10 cellular contexts compared by ENCODE assay signal in genomic region chr7:22193361-22194016, GRCh38.
A peak's percentile ranks its signal among the peaks of the same experiment; 100 is the strongest.
DNase-seq lines count a peak whose midpoint lies in the region; ATAC-seq and TF ChIP-seq lines count a peak whose summit lies in the region.
"Had no signal": no experiment of that assay in that cellular context is flagged by ENCODE, and none has a peak within 500 bp of the region (broad histone marks: within the 10 kb centered on the region; RNA-seq: fewer than 3 reads in every experiment).

No MANE protein-coding gene starts in this region.

- POLR2A ChIA-PET in RWPE1 (lab: Yijun Ruan, JAX; ENCODE audit: low non-redundant PET) = no interaction called here

- DNase-seq in AG10803 (ENCODE audit: low read depth) = peak; percentile 40
- DNase-seq in NCI-H82 treated with DMSO at 0.1 percent for 48 hours (lab: John Stamatoyannopoulos, UW; ENCODE audit: unreplicated experiment) = peak; percentile 86
- DNase-seq in Right ventricle myocardium superior = peak; percentile 50
- DNase-seq in nucleus accumbens (lab: John Stamatoyannopoulos, UW) = peak in 52 of 56 donors; percentile 9 to 82 (median 62)
- DNase-seq in activated naive CD4-positive, alpha-beta T cell treated with anti-CD3 and anti-CD28 coated beads, Interleukin-2, amount 50 U/mL, for 72 hours (ENCODE audit: low spot score in 2 of 2) = no peak
- no peak for DNase-seq in NCI-H748 treated with DMSO at 0.1 percent for 48 hours (lab: John Stamatoyannopoulos, UW)
- DNase-seq in RWPE1 (ENCODE audit: low spot score) = no peak
- DNase-seq: activated naive CD4-positive, alpha-beta T cell treated with anti-CD3 and anti-CD28 coated beads, Interleukin-2, amount 50 U/mL, for 16 hours had no signal

- H3K27ac ChIP-seq in RWPE1 = no peak overlapping the region
- H3K27ac ChIP-seq: C4-2B had no signal

- H3K4me3 ChIP-seq in AG10803 (ENCODE audit: low read length) = peak overlapping the region; percentile 42

- TF ChIP-seq CTCF in AG10803 (conservative IDR thresholded peaks at IDR 0.05; ENCODE audit: low read length) (no peak), RWPE1 (conservative IDR thresholded peaks at IDR 0.05; ENCODE audit: low read depth) (no peak)

- peak; percentile 82 for ATAC-seq in Right ventricle myocardium superior (ENCODE audit: poor library complexity)
- no peak for ATAC-seq in activated naive CD4-positive, alpha-beta T cell treated with anti-CD3 and anti-CD28 coated beads, Interleukin-2, amount 50 U/mL, for 72 hours
- no peak for ATAC-seq in HG03135 (IDR thresholded peaks at IDR 0.05; ENCODE audit: unreplicated experiment)

- H3K9me3 Mint-ChIP-seq in activated naive CD4-positive, alpha-beta T cell treated with anti-CD3 and anti-CD28 coated beads, Interleukin-2, amount 50 U/mL, for 72 hours = no peaks in the 10 kb centered on the region

- intact Hi-C loops in Right ventricle myocardium superior (cut with DNase I) = no loop called here

- no peak overlapping the region for H3K27ac Mint-ChIP-seq in activated naive CD4-positive, alpha-beta T cell treated with anti-CD3 and anti-CD28 coated beads, Interleukin-2, amount 50 U/mL, for 72 hours

- H3K36me3 Mint-ChIP-seq in activated naive CD4-positive, alpha-beta T cell treated with anti-CD3 and anti-CD28 coated beads, Interleukin-2, amount 50 U/mL, for 72 hours = no peaks in the 10 kb centered on the region

- CTCF ChIA-PET in RWPE1 (lab: Yijun Ruan, JAX) = interaction anchor here (0.6 kb wide), 2 partner anchors 11 to 47 kb away, joined by 3 to 4 read pairs; no protein-coding TSS in a partner anchor

Comparison
In these comparisons a context has a peak if more than half of its experiments do, and no peak if none do; other contexts are left out.
1. DNase-seq: peak in AG10803 (single experiment), NCI-H82 treated with DMSO at 0.1 percent for 48 hours (single experiment), Right ventricle myocardium superior (single experiment) and nucleus accumbens (52 of 56); none in activated naive CD4-positive, alpha-beta T cell treated with anti-CD3 and anti-CD28 coated beads, Interleukin-2, amount 50 U/mL, for 72 hours (0 of 2), NCI-H748 treated with DMSO at 0.1 percent for 48 hours (single experiment) and RWPE1 (single experiment).